6 cellular contexts compared by ENCODE assay signal in the genomic region with DNA sequence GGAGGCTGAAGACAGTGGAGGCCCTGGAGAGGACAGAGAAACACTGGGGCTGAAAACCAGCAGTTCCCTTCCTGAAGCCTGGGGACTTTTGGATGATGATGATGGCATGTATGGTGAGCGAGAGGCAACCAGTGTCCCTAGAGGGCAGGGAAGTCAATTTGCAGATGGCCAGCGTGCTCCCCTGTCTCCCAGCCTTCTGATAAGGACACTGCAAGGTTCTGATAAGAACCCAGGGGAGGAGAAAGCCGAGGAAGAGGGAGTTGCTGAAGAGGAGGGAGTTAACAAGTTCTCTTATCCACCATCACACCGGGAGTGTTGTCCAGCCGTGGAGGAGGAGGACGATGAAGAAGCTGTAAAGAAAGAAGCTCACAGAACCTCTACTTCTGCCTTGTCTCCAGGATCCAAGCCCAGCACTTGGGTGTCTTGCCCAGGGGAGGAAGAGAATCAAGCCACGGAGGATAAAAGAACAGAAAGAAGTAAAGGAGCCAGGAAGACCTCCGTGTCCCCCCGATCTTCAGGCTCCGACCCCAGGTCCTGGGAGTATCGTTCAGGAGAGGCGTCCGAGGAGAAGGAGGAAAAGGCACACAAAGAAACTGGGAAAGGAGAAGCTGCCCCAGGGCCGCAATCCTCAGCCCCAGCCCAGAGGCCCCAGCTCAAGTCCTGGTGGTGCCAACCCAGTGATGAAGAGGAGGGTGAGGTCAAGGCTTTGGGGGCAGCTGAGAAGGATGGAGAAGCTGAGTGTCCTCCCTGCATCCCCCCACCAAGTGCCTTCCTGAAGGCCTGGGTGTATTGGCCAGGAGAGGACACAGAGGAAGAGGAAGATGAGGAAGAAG. TPM values are rescaled to one million over a fixed set of nuclear protein-coding genes. Genes with fewer than 3 reads are reported as not detected.
DNase-seq lines count a peak whose midpoint lies in the region; ATAC-seq and TF ChIP-seq lines count a peak whose summit lies in the region.

No MANE protein-coding gene starts in this region.

- intact Hi-C loops in Right ventricle myocardium inferior (cut with DNase I) (loop anchor here (2.0 kb wide), 2 partner anchors 27 to 91 kb away; a partner anchor contains a TSS), cardiac septum (cut with DNase I) (loop anchor here (2.0 to 5.0 kb wide), 2 partner anchors 91 to 284 kb away; a partner anchor contains a TSS)

- DNase-seq in Right ventricle myocardium inferior (ENCODE audit: missing footprints) = no peak
- DNase-seq in cardiac septum (ENCODE audit: low spot score) = no peak
- DNase-seq in foreskin fibroblast = peak in 1 of 2 donors; percentile 22
- peak in 4 of 49 donors; percentile 4 to 49 (median 34) for DNase-seq in substantia nigra (lab: John Stamatoyannopoulos, UW)
- no peak for DNase-seq in stimulated activated CD4-positive, alpha-beta T cell treated with anti-CD3 and anti-CD28 coated beads, Interleukin-4, amount 100 ng/mL, for 24 hours
- no peak for DNase-seq in SKM-1 treated with dmso at 0.1 percent for 144 hours (lab: John Stamatoyannopoulos, UW; ENCODE audit: unreplicated experiment)

- peak; percentile 2 for ATAC-seq in Right ventricle myocardium inferior

- H3K4me3 ChIP-seq in foreskin fibroblast (ENCODE audit: low read depth in 1 of 2, low read length in 2 of 2) = peak overlapping the region; percentile 99

- TF ChIP-seq CTCF in foreskin fibroblast (IDR thresholded peaks at IDR 0.05; ENCODE audit: low read depth, low read length) = no peak

- peak overlapping the region; percentile 98 for H3K27ac ChIP-seq in substantia nigra (ENCODE audit: low read depth, low read length, poor library complexity, severe bottlenecking)

RNA-seq across cellular contexts. Expression of a gene that starts 1.5 kb away (rescaled TPM):
- total RNA-seq in Right ventricle myocardium inferior = 64.8 TPM
- 87.0 TPM for total RNA-seq in cardiac septum

RNA-seq across cellular contexts. Expression of a gene that starts 5.3 kb away (rescaled TPM):
- total RNA-seq in Right ventricle myocardium inferior (23.8 TPM), cardiac septum (106 TPM)

RNA-seq across cellular contexts. Expression of a gene that starts 24.9 kb away (rescaled TPM):
- total RNA-seq in Right ventricle myocardium inferior = not detected
- total RNA-seq in cardiac septum = 0.67 TPM

RNA-seq across cellular contexts. Expression of a gene that starts 26.4 kb away (rescaled TPM):
- total RNA-seq in Right ventricle myocardium inferior (246 TPM), cardiac septum (276 TPM)

RNA-seq across cellular contexts. Expression of a gene that starts 37.4 kb away (rescaled TPM):
- total RNA-seq in Right ventricle myocardium inferior (1.0 TPM), cardiac septum (1.9 TPM)
